In genomic region chr11:74338963-74339362, GRCh38 we compare ENCODE assay signal across 24 cellular contexts. TPM values are rescaled to one million over a fixed set of nuclear protein-coding genes. Genes with fewer than 3 reads are reported as not detected.
"Had no signal": no experiment of that assay in that cellular context is flagged by ENCODE, and none has a peak within 500 bp of the region (broad histone marks: within the 10 kb centered on the region; RNA-seq: fewer than 3 reads in every experiment).

No MANE protein-coding gene starts in this region.

- H3K4me1 ChIP-seq: parathyroid adenoma, right atrium auricular region, spleen, testis had no signal

- H3K4me1 Mint-ChIP-seq: activated CD4-positive, alpha-beta T cell treated with anti-CD3 and anti-CD28 coated beads for 36 hours; activated CD8-positive, alpha-beta memory T cell treated with anti-CD3 and anti-CD28 coated beads, Interleukin-2, amount 10 ng/mL, durations not matched to agents 7 days and 5 days; central memory CD8-positive, alpha-beta T cell; naive thymus-derived CD8-positive, alpha-beta T cell; neural crest cell; T-cell had no signal

- H3K27ac ChIP-seq: epithelial cell of prostate, parathyroid adenoma, right atrium auricular region, spleen, testis had no signal

- H3K4me3 Mint-ChIP-seq: activated CD4-positive, alpha-beta T cell treated with anti-CD3 and anti-CD28 coated beads for 36 hours; activated CD8-positive, alpha-beta memory T cell treated with anti-CD3 and anti-CD28 coated beads, Interleukin-2, amount 10 ng/mL, durations not matched to agents 7 days and 5 days; activated CD8-positive, alpha-beta T cell treated with anti-CD3 and anti-CD28 coated beads, Interleukin-2, amount 10 ng/mL, durations not matched to agents 7 days and 5 days; central memory CD8-positive, alpha-beta T cell; naive thymus-derived CD8-positive, alpha-beta T cell; neural crest cell; T-cell had no signal

- H3K27me3 Mint-ChIP-seq: activated CD4-positive, alpha-beta T cell treated with anti-CD3 and anti-CD28 coated beads for 36 hours; activated CD8-positive, alpha-beta memory T cell treated with anti-CD3 and anti-CD28 coated beads, Interleukin-2, amount 10 ng/mL, durations not matched to agents 7 days and 5 days; central memory CD8-positive, alpha-beta T cell; naive thymus-derived CD8-positive, alpha-beta T cell; T-cell had no signal

- H3K9me3 Mint-ChIP-seq: activated naive CD4-positive, alpha-beta T cell treated with anti-CD3 and anti-CD28 coated beads, Interleukin-2, amount 50 U/mL, for 72 hours; activated T-helper 2 cell treated with anti-CD3 and anti-CD28 coated beads, Interferon-gamma antibody, Interleukin-2, Interleukin-4, amounts not matched to agents 10 μg/mL and 5 μg/mL and 100 μg/mL, durations not matched to agents 14 hours and 24 hours and 36 hours; central memory CD8-positive, alpha-beta T cell; naive thymus-derived CD8-positive, alpha-beta T cell; neural crest cell; T-cell had no signal

- H3K27ac Mint-ChIP-seq: activated CD4-positive, alpha-beta T cell treated with anti-CD3 and anti-CD28 coated beads for 36 hours; activated CD8-positive, alpha-beta memory T cell treated with anti-CD3 and anti-CD28 coated beads, Interleukin-2, amount 10 ng/mL, durations not matched to agents 7 days and 5 days; activated CD8-positive, alpha-beta T cell treated with anti-CD3 and anti-CD28 coated beads, Interleukin-2, amount 10 ng/mL, durations not matched to agents 7 days and 5 days; activated naive CD4-positive, alpha-beta T cell treated with anti-CD3 and anti-CD28 coated beads, Interleukin-2, amount 50 U/mL, for 72 hours; activated T-helper 2 cell treated with anti-CD3 and anti-CD28 coated beads, Interferon-gamma antibody, Interleukin-2, Interleukin-4, amounts not matched to agents 10 μg/mL and 5 μg/mL and 100 μg/mL, durations not matched to agents 14 hours and 24 hours and 36 hours; naive thymus-derived CD8-positive, alpha-beta T cell; T-cell had no signal

- H3K36me3 ChIP-seq: right atrium auricular region had no signal

- H3K9me3 ChIP-seq: right atrium auricular region, spleen, testis had no signal

- H3K4me3 ChIP-seq: right atrium auricular region, spleen, testis had no signal

- ATAC-seq: activated CD4-positive, alpha-beta T cell treated with anti-CD3 and anti-CD28 coated beads for 36 hours; activated CD8-positive, alpha-beta memory T cell treated with anti-CD3 and anti-CD28 coated beads, Interleukin-2, amount 10 ng/mL, durations not matched to agents 7 days and 5 days; activated CD8-positive, alpha-beta T cell treated with anti-CD3 and anti-CD28 coated beads, Interleukin-2, amount 10 ng/mL, durations not matched to agents 7 days and 5 days; activated naive CD4-positive, alpha-beta T cell treated with anti-CD3 and anti-CD28 coated beads, Interleukin-2, amount 50 U/mL, for 72 hours; naive thymus-derived CD8-positive, alpha-beta T cell; T-cell had no signal

- H3K27me3 ChIP-seq: right atrium auricular region, spleen, testis had no signal

- DNase-seq: activated CD4-positive, alpha-beta T cell treated with anti-CD3 and anti-CD28 coated beads for 36 hours; activated CD4-positive, CD25-positive, alpha-beta regulatory T cell; activated CD8-positive, alpha-beta memory T cell treated with anti-CD3 and anti-CD28 coated beads, Interleukin-2, amount 10 ng/mL, durations not matched to agents 7 days and 5 days; activated CD8-positive, alpha-beta T cell treated with anti-CD3 and anti-CD28 coated beads, Interleukin-2, amount 10 ng/mL, durations not matched to agents 7 days and 5 days; activated naive CD4-positive, alpha-beta T cell; activated T-cell treated with anti-CD3 and anti-CD28 coated beads, Interleukin-2, amount 50 U/mL, for 48 hours; effector CD8-positive, alpha-beta T cell; islet precursor cell; mammary epithelial cell; naive thymus-derived CD8-positive, alpha-beta T cell; nucleus accumbens; spleen; stimulated activated naive CD4-positive, alpha-beta T cell treated with Interleukin-2 at 50 U/mL for 16 hours; T-cell; testis; trophoblast cell had no signal

RNA-seq across cellular contexts. Expression of gene P4HA3, which starts 27.5 kb away (rescaled TPM):
- total RNA-seq: activated CD4-positive, alpha-beta T cell treated with anti-CD3 and anti-CD28 coated beads for 36 hours; activated CD8-positive, alpha-beta memory T cell treated with anti-CD3 and anti-CD28 coated beads, Interleukin-2, amount 10 ng/mL, durations not matched to agents 7 days and 5 days; activated CD8-positive, alpha-beta T cell treated with anti-CD3 and anti-CD28 coated beads, Interleukin-2, amount 10 ng/mL, durations not matched to agents 7 days and 5 days; activated naive CD4-positive, alpha-beta T cell treated with anti-CD3 and anti-CD28 coated beads, Interleukin-2, amount 50 U/mL, for 72 hours; activated T-helper 2 cell treated with anti-CD3 and anti-CD28 coated beads, Interferon-gamma antibody, Interleukin-2, Interleukin-4, amounts not matched to agents 10 μg/mL and 5 μg/mL and 100 μg/mL, durations not matched to agents 14 hours and 24 hours and 36 hours; naive thymus-derived CD8-positive, alpha-beta T cell; neural crest cell; T-cell; T-helper 2 cell treated with Interferon-gamma antibody and Interleukin-4, amounts not matched to agents 100 ng/mL and 5 ng/mL, for 36 hours had no signal
- polyA plus RNA-seq: naive thymus-derived CD8-positive, alpha-beta T cell had no signal
